ENCODE assay signal across 8 cellular contexts in genomic region chrX:130086414-130087207, GRCh38. TPM values are rescaled to one million over a fixed set of nuclear protein-coding genes. Genes with fewer than 3 reads are reported as not detected.
DNase-seq lines count a peak whose midpoint lies in the region; ATAC-seq and TF ChIP-seq lines count a peak whose summit lies in the region.

No MANE protein-coding gene starts in this region.

- 74 to 80% (median 78%) methylated on average over 12 to 13 of the region's 13 CpGs for WGBS in ovary, 3 donors

- no peak overlapping the region for H2AFZ ChIP-seq in OCI-LY7 (ENCODE audit: low read length)

- peak; percentile 53 for ATAC-seq in GM18502 (IDR thresholded peaks at IDR 0.05; ENCODE audit: poor library complexity, unreplicated experiment)
- ATAC-seq in HG02759 (IDR thresholded peaks at IDR 0.05; ENCODE audit: unreplicated experiment): peak; percentile 40

- H3K4me2 ChIP-seq in OCI-LY7 (ENCODE audit: low read length): peak overlapping the region; percentile 84

- no peak for TF ChIP-seq POLR2A in ovary (IDR thresholded peaks at IDR 0.05)

- CTCF ChIA-PET in OCI-LY7 (lab: Charles Lee; ENCODE audit: unreplicated experiment): interaction anchor here (0.7 kb wide), 1 partner anchor 23 kb away, joined by 5 read pairs; no protein-coding TSS in a partner anchor

- H4K20me1 ChIP-seq in OCI-LY7 (ENCODE audit: insufficient read depth, low read length): no peaks in the 10 kb centered on the region

- H3K9me3 ChIP-seq in OCI-LY7 (ENCODE audit: low read length) (no peaks in the 10 kb centered on the region), ovary (no peaks in the 10 kb centered on the region)

- H3K27me3 ChIP-seq in ovary: no peaks in the 10 kb centered on the region

- peak overlapping the region; percentile 93 for H3K27ac ChIP-seq in OCI-LY7 (ENCODE audit: low read depth, low read length, poor library complexity, severe bottlenecking)
- H3K27ac ChIP-seq in ovary: no peak overlapping the region

- H3K4me1 ChIP-seq in OCI-LY7 (ENCODE audit: insufficient read depth, low read length, poor library complexity, severe bottlenecking) (peaks cover 92% of the 10 kb centered on the region), ovary (ENCODE audit: insufficient read depth) (peaks cover 6% of the 10 kb centered on the region)

- intact Hi-C loops in OCI-LY7 (cut with micrococcal nuclease; ENCODE audit: unreplicated experiment): loop anchor here (10.0 kb wide), 1 partner anchor 312 kb away; the partner anchor contains the start of gene SASH3
- intact Hi-C loops in ovary (cut with DNase I): loop anchor here in 2 of 4 donors (10.0 kb wide), 1 partner anchor 88 kb away; the partner anchor contains the start of gene RAB33A (in 2 of the 2)

- H3K4me3 ChIP-seq in OCI-LY7 (ENCODE audit: low read depth, low read length, poor library complexity, severe bottlenecking): peak overlapping the region; percentile 56
- no peak overlapping the region for H3K4me3 ChIP-seq in ovary

- DNase-seq in OCI-LY7 (ENCODE audit: low spot score): peak; percentile 79
- DNase-seq in activated naive CD4-positive, alpha-beta T cell (lab: John Stamatoyannopoulos, UW): peak; percentile 2 to 59 (median 13)
- DNase-seq in stimulated activated CD4-positive, alpha-beta T cell treated with anti-CD3 and anti-CD28 coated beads, Interleukin-1b, Interleukin-23, amount 100 ng/mL, for 48 hours: peak; percentile 71
- DNase-seq in RPMI8226: no peak
- no peak for DNase-seq in ovary
- DNase-seq in amygdala (lab: John Stamatoyannopoulos, UW): no peak

- H3K9me2 ChIP-seq in OCI-LY7 (ENCODE audit: insufficient read depth, low read length): no peaks in the 10 kb centered on the region

- POLR2A ChIA-PET in OCI-LY7 (lab: Charles Lee): interaction anchor here (0.8 to 1.2 kb wide), 5 partner anchors 18 to 125 kb away, joined by 3 to 7 read pairs (median 3); no protein-coding TSS in a partner anchor

- peaks cover 57% of the 10 kb centered on the region; the same call in 1 of the 2 replicates for H3K79me2 ChIP-seq in OCI-LY7 (ENCODE audit: insufficient read depth, low read depth, low read length)

- H3K36me3 ChIP-seq in OCI-LY7 (ENCODE audit: insufficient read depth, low read length) (peaks cover 2% of the 10 kb centered on the region; the same call in 1 of the 2 replicates), ovary (no peaks in the 10 kb centered on the region)

- BruUV-seq in OCI-LY7 (replicated peaks; lab: Mats Ljungman, UMichigan): no TSS peak

- no peak for TF ChIP-seq EP300 in ovary (IDR thresholded peaks at IDR 0.05)

- TF ChIP-seq CTCF in OCI-LY7 (conservative IDR thresholded peaks at IDR 0.05; ENCODE audit: low read length): no peak
- TF ChIP-seq CTCF in ovary (IDR thresholded peaks at IDR 0.05): no peak

RNA-seq across cellular contexts. Expression of gene ELF4, which starts 23.7 kb away (rescaled TPM):
- total RNA-seq in OCI-LY7 (2014; rRNA removed; shearing (Covaris generic)): 13.4 and 15.0 TPM in 2 replicates
- total RNA-seq in OCI-LY7 (2022) (24.9 and 27.3 TPM in 2 replicates), ovary (10 to 100 TPM in 6 of 7 donors, 1 to 10 TPM in 1; 9.3 to 24.2 (median 20.2) TPM)
- polyA plus RNA-seq in ovary: 10 to 100 TPM; 13.0 to 25.6 TPM

Comparison
In these comparisons a context has a peak if more than half of its experiments do, and no peak if none do; other contexts are left out.
1. DNase-seq: peak in OCI-LY7 (single experiment), activated naive CD4-positive, alpha-beta T cell (4 of 4) and stimulated activated CD4-positive, alpha-beta T cell treated with anti-CD3 and anti-CD28 coated beads, Interleukin-1b, Interleukin-23, amount 100 ng/mL, for 48 hours (single experiment); none in RPMI8226 (single experiment), ovary (0 of 5) and amygdala (0 of 56).